Comparison of ENCODE assay signal across 29 cellular contexts in genomic region chr20:4920131-4920530, GRCh38.
"Had no signal": no experiment of that assay in that cellular context is flagged by ENCODE, and none has a peak within 500 bp of the region (broad histone marks: within the 10 kb centered on the region; RNA-seq: fewer than 3 reads in every experiment).

No MANE protein-coding gene starts in this region.

- H3K9me3 ChIP-seq: left ventricle myocardium inferior, right atrium auricular region, thoracic aorta, tibial nerve, upper lobe of left lung had no signal

- H3K36me3 Mint-ChIP-seq: neural progenitor cell had no signal

- H3K4me3 ChIP-seq: left ventricle myocardium inferior, lung, neural progenitor cell, right atrium auricular region, smooth muscle cell, thoracic aorta, tibial nerve, upper lobe of left lung had no signal

- FAIRE-seq: frontal cortex, urothelium cell line had no signal

- H3K27ac ChIP-seq: epithelial cell of prostate, left ventricle myocardium inferior, neural progenitor cell, parathyroid adenoma, right atrium auricular region, thoracic aorta, tibial nerve, upper lobe of left lung had no signal

- H3K27me3 ChIP-seq: neural progenitor cell, right atrium auricular region, tibial nerve, upper lobe of left lung had no signal

- H3K27ac Mint-ChIP-seq: neural progenitor cell; progenitor cell of endocrine pancreas; stimulated activated naive CD8-positive, alpha-beta T cell treated with anti-CD3 and anti-CD28 coated beads, Interleukin-15, Interleukin-2, amounts not matched to agents 100 ng/mL and 50 ng/mL, for 24 hours had no signal

- H3K36me3 ChIP-seq: left ventricle myocardium inferior, neural progenitor cell, right atrium auricular region, thoracic aorta, tibial nerve, upper lobe of left lung had no signal

- ATAC-seq: naive thymus-derived CD4-positive, alpha-beta T cell; sciatic nerve had no signal

- H3K4me2 ChIP-seq: neural progenitor cell, smooth muscle cell had no signal

- H3K27me3 Mint-ChIP-seq: naive thymus-derived CD4-positive, alpha-beta T cell; progenitor cell of endocrine pancreas; stimulated activated naive CD8-positive, alpha-beta T cell treated with anti-CD3 and anti-CD28 coated beads, Interleukin-15, Interleukin-2, amounts not matched to agents 100 ng/mL and 50 ng/mL, for 24 hours had no signal

- DNase-seq: cortex of kidney; hypothalamus; immature natural killer cell; islet precursor cell; kidney glomerular epithelial cell; left colon; left ventricle myocardium inferior; mesenchymal stem cell; midbrain; naive thymus-derived CD4-positive, alpha-beta T cell; stimulated activated CD4-positive, alpha-beta T cell treated with anti-CD3 and anti-CD28 coated beads, Interleukin-12 subunit alpha, Interleukin-12 subunit beta, amount 100 ng/mL, for 4 hours; stimulated activated CD4-positive, alpha-beta T cell treated with anti-CD3 and anti-CD28 coated beads, Interleukin-1b, Interleukin-23, amount 100 ng/mL, for 48 hours; stimulated activated CD4-positive, alpha-beta T cell treated with anti-CD3 and anti-CD28 coated beads, Interleukin-4, amount 100 ng/mL, for 1 hour; stimulated activated CD8-positive, alpha-beta memory T cell treated with anti-CD3 and anti-CD28 coated beads, Interleukin-4, amount 100 ng/mL, for 48 hours; upper lobe of left lung had no signal

- H3K4me3 Mint-ChIP-seq: immature natural killer cell; nephron; neural progenitor cell; stimulated activated naive CD8-positive, alpha-beta T cell treated with anti-CD3 and anti-CD28 coated beads, Interleukin-15, Interleukin-2, amounts not matched to agents 100 ng/mL and 50 ng/mL, for 24 hours had no signal

- H2AFZ ChIP-seq: neural progenitor cell, parathyroid adenoma had no signal

- H3K9me3 Mint-ChIP-seq: immature natural killer cell; naive thymus-derived CD4-positive, alpha-beta T cell; nephron; neural progenitor cell; stimulated activated naive CD8-positive, alpha-beta T cell treated with anti-CD3 and anti-CD28 coated beads, Interleukin-15, Interleukin-2, amounts not matched to agents 100 ng/mL and 50 ng/mL, for 24 hours had no signal

- H3K9ac ChIP-seq: neural progenitor cell, parathyroid adenoma had no signal
